Comparison of ENCODE assay signal across 1 cellular context in genomic region chr1:167118188-167118587, GRCh38.
A peak's percentile ranks its signal among the peaks of the same experiment; 100 is the strongest.
TF ChIP-seq lines count a peak whose summit lies in the region.

No MANE protein-coding gene starts in this region.

TF ChIP-seq in HepG2, 621 proteins besides CTCF, POLR2A, EP300 and RAD21 (continued from another document):
- TF ChIP-seq MAFK (conservative IDR thresholded peaks at IDR 0.05 in 1 of 2, IDR thresholded peaks at IDR 0.05 in 1 of 2; ENCODE audit: low read length in 2 of 2) (peak; percentile 98 to 100), NFE2L2 (IDR thresholded peaks at IDR 0.05; ENCODE audit: low read length) (0 out of 2 replicates have a peak, but pooled peaks have one; percentile 38), TBX3 (IDR thresholded peaks at IDR 0.05; ENCODE audit: borderline replicate concordance) (no peak)
